In the genomic region with DNA sequence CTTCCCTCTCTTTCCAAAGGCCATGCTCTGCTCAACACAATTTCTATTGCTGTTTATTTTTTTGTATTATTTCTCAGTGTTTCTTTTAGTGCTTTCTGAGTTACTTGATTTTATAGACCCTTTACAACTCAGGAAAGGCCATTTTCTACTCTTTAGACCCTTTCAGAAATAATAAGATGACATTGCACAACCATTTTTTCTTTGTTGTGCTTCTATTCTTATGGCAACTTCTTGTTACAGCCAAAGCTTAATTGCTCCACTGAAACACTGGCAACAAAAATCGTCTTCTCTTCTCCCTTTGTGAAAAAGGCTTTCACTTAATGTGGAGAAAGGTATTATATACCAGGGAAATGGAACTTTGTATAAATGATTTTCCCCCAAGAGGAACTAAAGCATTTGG, we compare ENCODE assay signal across 22 cellular contexts. TPM values are rescaled to one million over a fixed set of nuclear protein-coding genes. Genes with fewer than 3 reads are reported as not detected.
"Had no signal": no experiment of that assay in that cellular context is flagged by ENCODE, and none has a peak within 500 bp of the region (broad histone marks: within the 10 kb centered on the region; RNA-seq: fewer than 3 reads in every experiment).

No MANE protein-coding gene starts in this region.

- H3K9me3 ChIP-seq: adrenal gland, ascending aorta, right lobe of liver, tibial artery had no signal

- H3K4me3 ChIP-seq: adrenal gland, ascending aorta, lung, right lobe of liver, tibial artery had no signal

- H3K4me1 ChIP-seq: adrenal gland, ascending aorta, foreskin keratinocyte, right lobe of liver, tibial artery had no signal

- ATAC-seq: activated T-cell treated with anti-CD3 and anti-CD28 coated beads, Interleukin-2, amount 50 U/mL, for 4 hours; foreskin keratinocyte; right lobe of liver; stimulated activated effector memory CD8-positive, alpha-beta T cell treated with anti-CD3 and anti-CD28 coated beads, Interleukin-12 subunit alpha, Interleukin-12 subunit beta, amount 100 ng/mL, for 72 hours; stimulated activated naive CD8-positive, alpha-beta T cell treated with anti-CD3 and anti-CD28 coated beads, Interleukin-15, amount 100 ng/mL, for 72 hours; WTC11 had no signal

- H3K27ac ChIP-seq: adrenal gland, ascending aorta, brain microvascular endothelial cell, foreskin keratinocyte, right lobe of liver, tibial artery had no signal

- DNase-seq: activated CD4-positive, alpha-beta T cell treated with anti-CD3 and anti-CD28 coated beads, Interleukin-2, amount 50 U/mL, for 48 hours; activated CD8-positive, alpha-beta memory T cell treated with anti-CD3 and anti-CD28 coated beads, Interleukin-2, amount 50 U/mL, for 48 hours; activated naive CD4-positive, alpha-beta T cell; activated T-cell treated with anti-CD3 and anti-CD28 coated beads, Interleukin-2, amount 50 U/mL, for 4 hours; adrenal gland; brain microvascular endothelial cell; caudate nucleus; effector CD4-positive, alpha-beta T cell; kidney; naive B cell; posterior cingulate gyrus; right lobe of liver; small intestine; stimulated activated CD4-positive, alpha-beta T cell treated with anti-CD3 and anti-CD28 coated beads, Interleukin-2, amount 100 ng/mL, for 24 hours; stimulated activated naive CD8-positive, alpha-beta T cell treated with anti-CD3 and anti-CD28 coated beads, Interleukin-15, amount 100 ng/mL, for 72 hours; tibial artery had no signal

- H3K27me3 ChIP-seq: adrenal gland, ascending aorta, brain microvascular endothelial cell, foreskin keratinocyte, right lobe of liver, tibial artery had no signal

- H3K36me3 ChIP-seq: adrenal gland, ascending aorta, brain microvascular endothelial cell, right lobe of liver, tibial artery had no signal

RNA-seq across cellular contexts. Expression of gene SAMSN1, which starts 39.0 kb away (rescaled TPM):
- total RNA-seq: foreskin keratinocyte, neural crest cell had no signal
